In the genomic region with DNA sequence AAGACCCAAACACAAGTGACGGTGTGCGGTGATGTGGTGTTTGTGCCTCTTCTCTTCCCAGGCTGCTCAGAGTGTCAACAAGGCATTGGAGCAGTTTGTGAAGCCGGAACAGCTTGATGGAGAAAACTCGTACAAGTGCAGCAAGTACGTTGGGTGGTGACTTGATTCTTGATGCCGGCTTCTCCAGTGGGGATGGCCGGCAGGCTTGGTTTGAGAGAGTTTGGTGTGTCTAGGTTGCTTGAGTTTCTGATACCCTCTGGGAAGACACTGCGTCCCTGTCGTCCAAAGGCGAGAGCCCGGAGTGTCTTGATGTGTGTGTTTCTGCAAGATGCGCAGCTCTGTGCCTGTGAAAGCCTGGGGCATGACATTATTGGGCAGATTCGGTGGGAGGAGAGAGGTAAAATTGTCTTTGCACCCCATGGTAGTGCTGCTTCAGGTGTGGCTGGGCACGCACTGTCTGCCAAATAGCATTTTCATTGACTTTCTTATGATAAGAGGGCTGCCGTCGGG, we compare ENCODE assay signal across 18 cellular contexts.
"Had no signal": no experiment of that assay in that cellular context is flagged by ENCODE, and none has a peak within 500 bp of the region (broad histone marks: within the 10 kb centered on the region; RNA-seq: fewer than 3 reads in every experiment).

No MANE protein-coding gene starts in this region.

- H3K4me3 ChIP-seq: esophagus squamous epithelium, SK-N-MC, skin epidermis, upper lobe of right lung had no signal

- H3K27ac ChIP-seq: esophagus squamous epithelium, SK-N-MC, skin epidermis, upper lobe of right lung had no signal

- DNase-seq: aorta; cortex of kidney; effector CD4-positive, alpha-beta T cell; esophagus squamous epithelium; hippocampal formation; mammary epithelial cell; right cardiac atrium; stimulated activated CD4-positive, alpha-beta T cell treated with anti-CD3 and anti-CD28 coated beads, Interleukin-15, amount 100 ng/mL, for 24 hours; stimulated activated CD4-positive, alpha-beta T cell treated with anti-CD3 and anti-CD28 coated beads, Interleukin-4, amount 100 ng/mL, for 1 hour; stimulated activated naive CD4-positive, alpha-beta T cell; upper lobe of right lung had no signal

- H3K4me1 ChIP-seq: esophagus squamous epithelium, upper lobe of right lung had no signal

- FAIRE-seq: endothelial cell of umbilical vein, keratinocyte had no signal

- H3K9me3 ChIP-seq: esophagus squamous epithelium, upper lobe of right lung had no signal

- ATAC-seq: activated CD4-positive, CD25-positive, alpha-beta regulatory T cell treated with anti-CD3 and anti-CD28 coated beads, Interleukin-2, amount 50 U/mL, for 24 hours; left lobe of liver; right cardiac atrium; upper lobe of right lung had no signal

- H3K27ac Mint-ChIP-seq: activated T-helper 2 cell treated with anti-CD3 and anti-CD28 coated beads, Interferon-gamma antibody, Interleukin-2, Interleukin-4, amounts not matched to agents 10 μg/mL and 5 μg/mL and 100 μg/mL, durations not matched to agents 14 hours and 24 hours and 36 hours had no signal

- H3K9me3 Mint-ChIP-seq: activated T-helper 2 cell treated with anti-CD3 and anti-CD28 coated beads, Interferon-gamma antibody, Interleukin-2, Interleukin-4, amounts not matched to agents 10 μg/mL and 5 μg/mL and 100 μg/mL, durations not matched to agents 14 hours and 24 hours and 36 hours had no signal

- H3K27me3 ChIP-seq: esophagus squamous epithelium, upper lobe of right lung had no signal
